9 cellular contexts compared by ENCODE assay signal in genomic region chr7:121329460-121330052, GRCh38. TPM values are rescaled to one million over a fixed set of nuclear protein-coding genes. Genes with fewer than 3 reads are reported as not detected.
A peak's percentile ranks its signal among the peaks of the same experiment; 100 is the strongest.
DNase-seq lines count a peak whose midpoint lies in the region; ATAC-seq and TF ChIP-seq lines count a peak whose summit lies in the region.
"Had no signal": no experiment of that assay in that cellular context is flagged by ENCODE, and none has a peak within 500 bp of the region (broad histone marks: within the 10 kb centered on the region; RNA-seq: fewer than 3 reads in every experiment).

No MANE protein-coding gene starts in this region.

- WGBS in neuronal stem cell (ENCODE audit: extremely low coverage in 2 of 2, insufficient read length in 2 of 2, insufficient replicate concordance in 1 of 2), 2 donors, result no CpG with 5 or more reads among the region's 34 CpGs

- H4K8ac ChIP-seq in neuronal stem cell (ENCODE audit: low read depth, low read length), result no peak overlapping the region

- H3K4me3 ChIP-seq in SJCRH30 (peak overlapping the region; percentile 63), neuronal stem cell (ENCODE audit: low read length in 2 of 2) (peak overlapping the region; percentile 43 to 76), BE2C (ENCODE audit: low read depth, low read length) (no peak overlapping the region)

- H4K91ac ChIP-seq in neuronal stem cell (ENCODE audit: low read depth, low read length, poor library complexity), result no peak overlapping the region

- H3K27me3 ChIP-seq in SJCRH30, result no peaks in the 10 kb centered on the region
- H3K27me3 ChIP-seq in neuronal stem cell (ENCODE audit: control insufficient read depth in 3 of 3, insufficient read depth in 3 of 3, low read depth in 1 of 3, low read length in 3 of 3), result peaks cover 4 to 57% (median 29%) of the 10 kb centered on the region in 3 experiments
- H3K27me3 ChIP-seq in BE2C, result peaks cover 68% of the 10 kb centered on the region

- no peak for TF ChIP-seq CTCF in BE2C (IDR thresholded peaks at IDR 0.05; ENCODE audit: low read depth, low read length)

- H3K36me3 ChIP-seq in SJCRH30 (no peaks in the 10 kb centered on the region), neuronal stem cell (replicated peaks in 1 of 2; ENCODE audit: control insufficient read depth in 2 of 2, insufficient read depth in 2 of 2, low read length in 2 of 2) (no peaks in the 10 kb centered on the region), BE2C (no peaks in the 10 kb centered on the region)

- H2BK5ac ChIP-seq in neuronal stem cell (ENCODE audit: low read length), result no peak overlapping the region

- H2AK5ac ChIP-seq in neuronal stem cell (ENCODE audit: low read depth, low read length), result no peak overlapping the region

- no peak overlapping the region for H3K27ac ChIP-seq in SJCRH30
- no peak overlapping the region for H3K27ac ChIP-seq in neuronal stem cell (replicated peaks; ENCODE audit: low read length)

- H3K79me1 ChIP-seq in neuronal stem cell (ENCODE audit: low read depth, low read length), result no peaks in the 10 kb centered on the region

- peak overlapping the region; percentile 72 for H2AFZ ChIP-seq in neuronal stem cell (ENCODE audit: low read length)

- H3K23ac ChIP-seq in neuronal stem cell (ENCODE audit: low read depth, low read length, poor library complexity), result peak overlapping the region; percentile 32

- H3K14ac ChIP-seq in neuronal stem cell (ENCODE audit: low read length), result no peak overlapping the region

- H3K9me3 ChIP-seq in SJCRH30 (replicated peaks), result no peaks in the 10 kb centered on the region
- peaks cover 0 to 5% of the 10 kb centered on the region in 2 donors for H3K9me3 ChIP-seq in neuronal stem cell (replicated peaks in 1 of 2; ENCODE audit: control insufficient read depth in 2 of 2, insufficient read depth in 1 of 2, low read depth in 1 of 2, low read length in 2 of 2)
- H3K9me3 ChIP-seq in BE2C, result no peaks in the 10 kb centered on the region

- no peak overlapping the region for H2BK12ac ChIP-seq in neuronal stem cell (ENCODE audit: low read length)

- H3K4me1 ChIP-seq in SJCRH30 (no peaks in the 10 kb centered on the region), neuronal stem cell (ENCODE audit: control insufficient read depth in 2 of 2, insufficient read depth in 1 of 2, low read depth in 1 of 2, low read length in 2 of 2) (peaks cover 5 to 7% of the 10 kb centered on the region in 2 donors), BE2C (no peaks in the 10 kb centered on the region)

- no peak overlapping the region for H3K9ac ChIP-seq in neuronal stem cell (ENCODE audit: low read depth, low read length, poor library complexity)

- H3K4ac ChIP-seq in neuronal stem cell (ENCODE audit: low read length), result no peak overlapping the region

- no peak overlapping the region for H3K18ac ChIP-seq in neuronal stem cell (ENCODE audit: low read length)

- in situ Hi-C loops in ACHN (cut with HindIII; ENCODE audit: low pct_ligation_motif_present, low pct_unique_long_range_greater_than_20kb, low sequenced_read_pairs), result no loop called here

- no peak overlapping the region for H2BK120ac ChIP-seq in neuronal stem cell (ENCODE audit: low read depth, low read length)

- ATAC-seq in GM18502 (IDR thresholded peaks at IDR 0.05; ENCODE audit: poor library complexity, unreplicated experiment) (peak; percentile 74), HG02943 (IDR thresholded peaks at IDR 0.05; ENCODE audit: low read depth, unreplicated experiment) (peak; percentile 60), esophagus mucosa (peak; percentile 62)

- H3K4me2 ChIP-seq in neuronal stem cell (ENCODE audit: insufficient read depth, low read length, poor library complexity, severe bottlenecking), result peak overlapping the region; percentile 82

- no peak overlapping the region for H2BK15ac ChIP-seq in neuronal stem cell (ENCODE audit: low read length)

- DNase-seq in ACHN (peak; percentile 50), SJCRH30 (no peak), neuronal stem cell (ENCODE audit: low spot score) (peak; percentile 43), BE2C (no peak)
- no peak for DNase-seq in NK-92 treated with Interleukin-12 subunit alpha and Interleukin-12 subunit beta, amount 100 ng/mL, for 24 hours (lab: John Stamatoyannopoulos, UW)

RNA-seq across cellular contexts. Expression of gene WNT16, which starts 0.8 kb away (rescaled TPM):
- 0.06 TPM in 1 of 2 replicates, not detected in the other for total RNA-seq in SJCRH30 (2014; rRNA removed; shearing (Covaris generic))
- total RNA-seq in esophagus mucosa, result 0.12 TPM
- polyA plus RNA-seq in neuronal stem cell (2013, experiment 1 of 2), result 0.04 TPM
- polyA plus RNA-seq in neuronal stem cell (2013, experiment 2 of 2), result 0.06 TPM
- polyA plus RNA-seq in BE2C (2012; ENCODE audit: insufficient read depth, insufficient read length, low read depth), result not detected
- total RNA-seq: dermis microvascular lymphatic vessel endothelial cell had no signal

Comparison
In these comparisons a context has a peak if more than half of its experiments do, and no peak if none do; other contexts are left out.
1. DNase-seq: peak in ACHN (single experiment) and neuronal stem cell (single experiment); none in SJCRH30 (0 of 2), NK-92 treated with Interleukin-12 subunit alpha and Interleukin-12 subunit beta, amount 100 ng/mL, for 24 hours (single experiment) and BE2C (single experiment).
2. Peak in every context shown above with its lines, with median percentiles within 50 percentile points of each other: ATAC-seq.